20 cellular contexts compared by ENCODE assay signal in the genomic region with DNA sequence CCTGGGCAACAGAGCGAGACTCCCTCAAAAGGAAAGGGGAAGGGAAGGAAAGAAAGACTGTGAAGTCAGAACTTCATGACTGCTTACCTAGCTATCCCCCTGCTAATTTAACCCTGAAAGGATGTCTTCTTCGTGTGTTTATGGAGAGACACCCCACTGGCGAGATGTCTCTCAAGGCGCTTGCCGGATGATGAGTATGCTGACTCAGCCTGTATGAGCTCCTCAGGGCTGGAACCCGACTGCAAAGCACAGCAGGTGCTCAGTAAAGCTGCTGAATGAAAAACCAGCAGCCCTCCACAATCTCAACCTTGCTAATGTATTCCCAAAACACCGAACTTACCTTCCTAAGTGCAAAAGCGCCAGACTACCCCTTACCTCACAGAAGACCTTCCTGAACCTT. TPM values are rescaled to one million over a fixed set of nuclear protein-coding genes. Genes with fewer than 3 reads are reported as not detected.
DNase-seq lines count a peak whose midpoint lies in the region; ATAC-seq, FAIRE-seq and TF ChIP-seq lines count a peak whose summit lies in the region.
"Had no signal": no experiment of that assay in that cellular context is flagged by ENCODE, and none has a peak within 500 bp of the region (broad histone marks: within the 10 kb centered on the region; RNA-seq: fewer than 3 reads in every experiment).

No MANE protein-coding gene starts in this region.

- CTCF ChIA-PET in activated CD4-positive, alpha-beta T cell treated with anti-CD3 and anti-CD28 coated beads, Interleukin-2, amount 10 ng/mL, durations not matched to agents 7 days and 5 days (lab: Charles Lee) = interaction anchor here (1.2 to 7.6 kb wide), 3 partner anchors 9 to 17 kb away, joined by 3 to 43 read pairs (median 6); no protein-coding TSS in a partner anchor

- H2AFZ ChIP-seq in H9 (ENCODE audit: low read length) (no peak overlapping the region), astrocyte (ENCODE audit: low read depth, low read length) (no peak overlapping the region)
- H2AFZ ChIP-seq: GM23248 had no signal

- H2BK20ac ChIP-seq in H9 (ENCODE audit: low read depth, low read length, poor library complexity, severe bottlenecking) = no peak overlapping the region

- no peaks in the 10 kb centered on the region for H3K27me3 Mint-ChIP-seq in activated CD4-positive, alpha-beta T cell treated with anti-CD3 and anti-CD28 coated beads, Interleukin-2, amount 10 ng/mL, durations not matched to agents 7 days and 5 days
- H3K27me3 Mint-ChIP-seq in H9 (ENCODE audit: low read depth) (no peaks in the 10 kb centered on the region), astrocyte (ENCODE audit: low read depth, unreplicated experiment) (no peaks in the 10 kb centered on the region), nephron (ENCODE audit: low read depth) (no peaks in the 10 kb centered on the region)
- H3K27me3 Mint-ChIP-seq: dendritic cell treated with granulocyte-macrophage colony-stimulating factor and Interleukin-4, amounts not matched to agents 40 ng/mL and 50 ng/mL, for 4 days; stimulated activated naive B cell treated with anti-CD40 and anti-IgM and Interleukin-4, amounts not matched to agents 10 μg/mL and 1 μg/mL and 100 μg/mL, for 72 hours had no signal

- H4K8ac ChIP-seq in H9 (replicated peaks; ENCODE audit: insufficient read length, low read depth, low read length) = no peak overlapping the region

- H2AK5ac ChIP-seq in H9 (ENCODE audit: insufficient read length, low read length) = no peak overlapping the region

- H4K91ac ChIP-seq in H9 (ENCODE audit: insufficient read length, low read depth, low read length) = no peak overlapping the region

- no peaks in the 10 kb centered on the region for H3K9me3 ChIP-seq in H9 (ENCODE audit: control insufficient read depth, low read depth, low read length)
- H3K9me3 ChIP-seq in astrocyte (ENCODE audit: insufficient read depth, low read depth, low read length) = peaks cover 7% of the 10 kb centered on the region

- no peak overlapping the region for H3K18ac ChIP-seq in H9 (ENCODE audit: insufficient read length, low read depth, low read length)

- DNase-seq in activated CD4-positive, alpha-beta T cell treated with anti-CD3 and anti-CD28 coated beads, Interleukin-2, amount 10 ng/mL, durations not matched to agents 7 days and 5 days = no peak
- DNase-seq in activated CD4-positive, alpha-beta T cell treated with anti-CD3 and anti-CD28 coated beads, Interleukin-2, amount 50 U/mL, for 1 hour = no peak
- DNase-seq in H9 = no peak
- DNase-seq in astrocyte (ENCODE audit: low read depth) = no peak
- DNase-seq in NCI-H2171 (lab: John Stamatoyannopoulos, UW) = no peak
- DNase-seq: anterior cingulate cortex; esophagus squamous epithelium; GM23248; heart right ventricle; left ventricle myocardium inferior; NCI-H1105 treated with DMSO at 0.1 percent for 48 hours; NCI-H226; NK-92 treated with Interleukin-12 subunit alpha and Interleukin-12 subunit beta, amount 100 ng/mL, for 24 hours; right cardiac atrium; Right ventricle myocardium superior; stimulated activated naive B cell treated with anti-CD40 and anti-IgM and Interleukin-4, amounts not matched to agents 10 μg/mL and 1 μg/mL and 100 μg/mL, for 72 hours had no signal

- no peak overlapping the region for H4K5ac ChIP-seq in H9 (ENCODE audit: insufficient read length, low read depth, low read length)

- H3K4me2 ChIP-seq in H9 (ENCODE audit: insufficient read depth, insufficient read length, low read length) (no peak overlapping the region), astrocyte (ENCODE audit: low read length) (no peak overlapping the region)

- H3T11ph ChIP-seq in H9 (ENCODE audit: low read length) = no peak overlapping the region

- no peak overlapping the region for H3K27ac ChIP-seq in H9 (ENCODE audit: insufficient read length, low read depth, low read length)
- H3K27ac ChIP-seq in astrocyte (ENCODE audit: low read depth, low read length) = no peak overlapping the region
- H3K27ac ChIP-seq: esophagus squamous epithelium, GM23248, heart right ventricle had no signal

- no peak overlapping the region for H3K27ac Mint-ChIP-seq in activated CD4-positive, alpha-beta T cell treated with anti-CD3 and anti-CD28 coated beads, Interleukin-2, amount 10 ng/mL, durations not matched to agents 7 days and 5 days
- H3K27ac Mint-ChIP-seq in H9 (peak overlapping the region in 2 of 3 experiments; percentile 25 to 47; a peak in 4 of 7 replicates), astrocyte (ENCODE audit: unreplicated experiment) (no peak overlapping the region), nephron (peak overlapping the region in 1 of 3 experiments; percentile 14)
- H3K27ac Mint-ChIP-seq: dendritic cell treated with granulocyte-macrophage colony-stimulating factor and Interleukin-4, amounts not matched to agents 40 ng/mL and 50 ng/mL, for 4 days; stimulated activated naive B cell treated with anti-CD40 and anti-IgM and Interleukin-4, amounts not matched to agents 10 μg/mL and 1 μg/mL and 100 μg/mL, for 72 hours had no signal

- no peak overlapping the region for H2BK120ac ChIP-seq in H9 (ENCODE audit: low read depth, low read length, poor library complexity, severe bottlenecking)

- H2BK12ac ChIP-seq in H9 (ENCODE audit: insufficient read length, low read depth, low read length) = no peak overlapping the region

- no peak overlapping the region for H2BK5ac ChIP-seq in H9 (ENCODE audit: insufficient read length, low read length)

- no CpG with 5 or more reads among the region's 8 CpGs for WGBS in H9 (ENCODE audit: extremely low coverage, insufficient read length, low lambda C conversion rate)

- H3K9me3 Mint-ChIP-seq in activated CD4-positive, alpha-beta T cell treated with anti-CD3 and anti-CD28 coated beads, Interleukin-2, amount 10 ng/mL, durations not matched to agents 7 days and 5 days = peaks cover 6% of the 10 kb centered on the region
- H3K9me3 Mint-ChIP-seq in H9 = peaks cover 9 to 16% of the 10 kb centered on the region in 2 experiments
- peaks cover 13% of the 10 kb centered on the region for H3K9me3 Mint-ChIP-seq in astrocyte (ENCODE audit: unreplicated experiment)
- H3K9me3 Mint-ChIP-seq in nephron = peaks cover 20% of the 10 kb centered on the region

- H3K4me1 ChIP-seq in H9 (ENCODE audit: insufficient read depth, low read length) = no peaks in the 10 kb centered on the region; the same call in 1 of the 2 replicates
- peaks cover 10% of the 10 kb centered on the region for H3K4me1 ChIP-seq in astrocyte (ENCODE audit: insufficient read depth, low read length)

- FAIRE-seq in astrocyte (lab: Jason Lieb, UNC) = no peak

- H3K9ac ChIP-seq in H9 (ENCODE audit: extremely low read depth, insufficient read length, low read length) (no peak overlapping the region), astrocyte (ENCODE audit: low read length) (no peak overlapping the region)
- H3K9ac ChIP-seq: GM23248 had no signal

- peak overlapping the region; percentile 40 for H3K4me3 Mint-ChIP-seq in activated CD4-positive, alpha-beta T cell treated with anti-CD3 and anti-CD28 coated beads, Interleukin-2, amount 10 ng/mL, durations not matched to agents 7 days and 5 days
- H3K4me3 Mint-ChIP-seq in H9 (peak overlapping the region; percentile 81 to 87; a peak in 4 of 5 replicates), astrocyte (ENCODE audit: unreplicated experiment) (peak overlapping the region; percentile 71), nephron (peak overlapping the region; percentile 51 to 88 (median 80))
- H3K4me3 Mint-ChIP-seq: dendritic cell treated with granulocyte-macrophage colony-stimulating factor and Interleukin-4, amounts not matched to agents 40 ng/mL and 50 ng/mL, for 4 days; stimulated activated naive B cell treated with anti-CD40 and anti-IgM and Interleukin-4, amounts not matched to agents 10 μg/mL and 1 μg/mL and 100 μg/mL, for 72 hours had no signal

- peaks cover 31% of the 10 kb centered on the region; the same call in 1 of the 2 replicates for H3K79me2 ChIP-seq in H9 (ENCODE audit: insufficient read depth, low read length)
- H3K79me2 ChIP-seq in astrocyte (ENCODE audit: insufficient read depth, low read length) = peaks cover 76% of the 10 kb centered on the region

- peaks cover 10% of the 10 kb centered on the region for H3K23me2 ChIP-seq in H9 (ENCODE audit: insufficient read length, low read depth, low read length, poor library complexity, severe bottlenecking)

- H4K20me1 ChIP-seq in H9 (ENCODE audit: control insufficient read depth, insufficient read depth, insufficient read length) (no peaks in the 10 kb centered on the region), astrocyte (ENCODE audit: insufficient read depth, low read length) (peaks cover 56% of the 10 kb centered on the region)

- H3K79me1 ChIP-seq in H9 (ENCODE audit: insufficient read depth, low read depth, low read length, poor library complexity, severe bottlenecking) = peaks cover 6% of the 10 kb centered on the region

- no peak overlapping the region for H3K4ac ChIP-seq in H9 (ENCODE audit: low read depth, low read length)

- H3K27me3 ChIP-seq in H9 (ENCODE audit: insufficient read depth, low read length) (no peaks in the 10 kb centered on the region), astrocyte (ENCODE audit: insufficient read depth, low read length) (no peaks in the 10 kb centered on the region)
- H3K27me3 ChIP-seq: esophagus squamous epithelium, heart right ventricle had no signal

- peaks cover 44% of the 10 kb centered on the region for H3K4me1 Mint-ChIP-seq in activated CD4-positive, alpha-beta T cell treated with anti-CD3 and anti-CD28 coated beads, Interleukin-2, amount 10 ng/mL, durations not matched to agents 7 days and 5 days
- H3K4me1 Mint-ChIP-seq in H9 (peaks cover 34 to 37% of the 10 kb centered on the region in 2 experiments), astrocyte (ENCODE audit: low read depth, unreplicated experiment) (peaks cover 26% of the 10 kb centered on the region), nephron (peaks cover 20% of the 10 kb centered on the region)

- no peak overlapping the region for H3K56ac ChIP-seq in H9 (ENCODE audit: insufficient read length, low read depth, low read length)

- TF ChIP-seq CTCF in H9 (conservative IDR thresholded peaks at IDR 0.05) = no peak
- TF ChIP-seq CTCF in astrocyte (IDR thresholded peaks at IDR 0.05; ENCODE audit: insufficient read depth, low read depth, low read length) = no peak
- TF ChIP-seq CTCF in nephron (IDR thresholded peaks at IDR 0.05; ENCODE audit: unreplicated experiment in 3 of 3) = no peak

- H3K36me3 Mint-ChIP-seq in activated CD4-positive, alpha-beta T cell treated with anti-CD3 and anti-CD28 coated beads, Interleukin-2, amount 10 ng/mL, durations not matched to agents 7 days and 5 days (ENCODE audit: low read depth) = peaks cover 47% of the 10 kb centered on the region
- H3K36me3 Mint-ChIP-seq in H9 (ENCODE audit: insufficient read depth in 1 of 3, low read depth in 3 of 3) (peaks cover 19 to 28% (median 26%) of the 10 kb centered on the region in 3 experiments), astrocyte (ENCODE audit: low read depth, unreplicated experiment) (peaks cover 16% of the 10 kb centered on the region), nephron (ENCODE audit: low read depth) (peaks cover 51% of the 10 kb centered on the region)

- ATAC-seq in GM21786 (IDR thresholded peaks at IDR 0.05; ENCODE audit: unreplicated experiment) (no peak), GM21423 (IDR thresholded peaks at IDR 0.05; ENCODE audit: unreplicated experiment) (no peak)
- ATAC-seq: heart right ventricle; right cardiac atrium; stimulated activated naive B cell treated with anti-CD40 and anti-IgM and Interleukin-4, amounts not matched to agents 10 μg/mL and 1 μg/mL and 100 μg/mL, for 72 hours had no signal

- no peak overlapping the region for H3K14ac ChIP-seq in H9 (ENCODE audit: insufficient read depth, low read length)

- H3K36me3 ChIP-seq in astrocyte (ENCODE audit: insufficient read depth, low read length) = peaks cover 4% of the 10 kb centered on the region

- H3K23ac ChIP-seq in H9 (ENCODE audit: insufficient read length, low read depth, low read length) = no peak overlapping the region

- POLR2A ChIA-PET in activated CD4-positive, alpha-beta T cell treated with anti-CD3 and anti-CD28 coated beads, Interleukin-2, amount 10 ng/mL, durations not matched to agents 7 days and 5 days (lab: Charles Lee) = no interaction called here

- no peak overlapping the region for H2BK15ac ChIP-seq in H9 (ENCODE audit: low read depth, low read length)

- H3K4me3 ChIP-seq in astrocyte (ENCODE audit: insufficient read depth, low read depth, low read length) = no peak overlapping the region

RNA-seq across cellular contexts. Expression of a gene that starts 2.3 kb away (rescaled TPM):
- 10 to 100 TPM; 79.1 to 87.5 TPM for total RNA-seq in activated CD4-positive, alpha-beta T cell treated with anti-CD3 and anti-CD28 coated beads, Interleukin-2, amount 10 ng/mL, durations not matched to agents 7 days and 5 days
- 45.4 and 51.9 TPM in 2 replicates for total RNA-seq in H9 (2021)
- total RNA-seq in astrocyte = 52.0 and 59.0 TPM in 2 replicates

Comparison
In these comparisons a context has a peak if more than half of its experiments do, and no peak if none do; other contexts are left out.
1. H3K27ac Mint-ChIP-seq: peak in H9 (2 of 3); none in activated CD4-positive, alpha-beta T cell treated with anti-CD3 and anti-CD28 coated beads, Interleukin-2, amount 10 ng/mL, durations not matched to agents 7 days and 5 days (single experiment) and astrocyte (single experiment).
2. Peak in every context shown above with its lines, with median percentiles within 50 percentile points of each other: H3K4me3 Mint-ChIP-seq.